ENCODE assay signal across 9 cellular contexts in genomic region chr6:16725145-16725864, GRCh38. TPM values are rescaled to one million over a fixed set of nuclear protein-coding genes. Genes with fewer than 3 reads are reported as not detected.
DNase-seq lines count a peak whose midpoint lies in the region; ATAC-seq and TF ChIP-seq lines count a peak whose summit lies in the region.
"Had no signal": no experiment of that assay in that cellular context is flagged by ENCODE, and none has a peak within 500 bp of the region (broad histone marks: within the 10 kb centered on the region; RNA-seq: fewer than 3 reads in every experiment).

No MANE protein-coding gene starts in this region.

- no peak for ATAC-seq in stimulated activated naive CD8-positive, alpha-beta T cell treated with anti-CD3 and anti-CD28 coated beads, Interleukin-15, Interleukin-2, amounts not matched to agents 100 U/mL and 50 U/mL, for 24 hours
- peak; percentile 29 for ATAC-seq in mucosa of descending colon
- no peak for ATAC-seq in HG02588 (IDR thresholded peaks at IDR 0.05; ENCODE audit: unreplicated experiment)

- no peak overlapping the region for H3K4me3 Mint-ChIP-seq in stimulated activated naive CD8-positive, alpha-beta T cell treated with anti-CD3 and anti-CD28 coated beads, Interleukin-15, Interleukin-2, amounts not matched to agents 100 ng/mL and 50 ng/mL, for 24 hours
- H3K4me3 Mint-ChIP-seq: endodermal cell had no signal

- no peak overlapping the region for H3K4me3 ChIP-seq in colonic mucosa
- H3K4me3 ChIP-seq in mucosa of descending colon: no peak overlapping the region
- H3K4me3 ChIP-seq in effector memory CD4-positive, alpha-beta T cell (ENCODE audit: insufficient read depth, low read depth, low read length, poor library complexity, severe bottlenecking): no peak overlapping the region

- H3K27me3 Mint-ChIP-seq in stimulated activated naive CD8-positive, alpha-beta T cell treated with anti-CD3 and anti-CD28 coated beads, Interleukin-15, Interleukin-2, amounts not matched to agents 100 ng/mL and 50 ng/mL, for 24 hours: no peaks in the 10 kb centered on the region

- no peak overlapping the region for H3K9ac ChIP-seq in colonic mucosa (ENCODE audit: low read depth in 2 of 2, low read length in 2 of 2)

- H3K27ac ChIP-seq in colonic mucosa: peak overlapping the region; percentile 58
- no peak overlapping the region for H3K27ac ChIP-seq in effector memory CD4-positive, alpha-beta T cell (ENCODE audit: insufficient read depth, low read length, poor library complexity, severe bottlenecking)

- DNase-seq in stimulated activated naive CD8-positive, alpha-beta T cell treated with anti-CD3 and anti-CD28 coated beads, Interleukin-15, Interleukin-2, amounts not matched to agents 100 U/mL and 50 U/mL, for 24 hours: no peak
- DNase-seq in colonic mucosa (no peak), mucosa of descending colon (peak in 1 of 3 donors; percentile 0), NCI-H345 (lab: John Stamatoyannopoulos, UW) (no peak), DMS53 treated with DMSO at 0.1 percent for 48 hours (lab: John Stamatoyannopoulos, UW; ENCODE audit: unreplicated experiment) (no peak)
- DNase-seq in effector memory CD4-positive, alpha-beta T cell: no peak
- DNase-seq: endodermal cell had no signal

- peaks cover 12% of the 10 kb centered on the region for H3K36me3 Mint-ChIP-seq in stimulated activated naive CD8-positive, alpha-beta T cell treated with anti-CD3 and anti-CD28 coated beads, Interleukin-15, Interleukin-2, amounts not matched to agents 100 ng/mL and 50 ng/mL, for 24 hours (ENCODE audit: low read depth)

- H3K36me3 ChIP-seq in colonic mucosa (no peaks in the 10 kb centered on the region), mucosa of descending colon (ENCODE audit: low read depth) (no peaks in the 10 kb centered on the region)
- no peaks in the 10 kb centered on the region for H3K36me3 ChIP-seq in effector memory CD4-positive, alpha-beta T cell (ENCODE audit: control insufficient read depth, insufficient read depth, low read length)

- no peaks in the 10 kb centered on the region for H3K9me3 Mint-ChIP-seq in stimulated activated naive CD8-positive, alpha-beta T cell treated with anti-CD3 and anti-CD28 coated beads, Interleukin-15, Interleukin-2, amounts not matched to agents 100 ng/mL and 50 ng/mL, for 24 hours
- H3K9me3 Mint-ChIP-seq: endodermal cell had no signal

- no peak for TF ChIP-seq CTCF in colonic mucosa (IDR thresholded peaks at IDR 0.05)
- TF ChIP-seq CTCF in mucosa of descending colon (IDR thresholded peaks at IDR 0.05): no peak

- H3K4me1 ChIP-seq in colonic mucosa (no peaks in the 10 kb centered on the region), mucosa of descending colon (ENCODE audit: low read depth) (peaks cover 13% of the 10 kb centered on the region)
- H3K4me1 ChIP-seq in effector memory CD4-positive, alpha-beta T cell (ENCODE audit: control insufficient read depth, insufficient read depth, low read length, poor library complexity, severe bottlenecking): peaks cover 4% of the 10 kb centered on the region

- no peaks in the 10 kb centered on the region for H3K9me3 ChIP-seq in colonic mucosa
- no peaks in the 10 kb centered on the region for H3K9me3 ChIP-seq in mucosa of descending colon
- H3K9me3 ChIP-seq in effector memory CD4-positive, alpha-beta T cell (ENCODE audit: control insufficient read depth, low read length): no peaks in the 10 kb centered on the region

- H3K4me1 Mint-ChIP-seq in stimulated activated naive CD8-positive, alpha-beta T cell treated with anti-CD3 and anti-CD28 coated beads, Interleukin-15, Interleukin-2, amounts not matched to agents 100 ng/mL and 50 ng/mL, for 24 hours (ENCODE audit: low read depth): peaks cover 69% of the 10 kb centered on the region

- intact Hi-C loops in colonic mucosa (cut with DNase I) (no loop called here), mucosa of descending colon (cut with DNase I, micrococcal nuclease) (no loop called here)

- H3K27ac Mint-ChIP-seq in stimulated activated naive CD8-positive, alpha-beta T cell treated with anti-CD3 and anti-CD28 coated beads, Interleukin-15, Interleukin-2, amounts not matched to agents 100 ng/mL and 50 ng/mL, for 24 hours: peak overlapping the region; percentile 53
- H3K27ac Mint-ChIP-seq: endodermal cell had no signal

- H3K27me3 ChIP-seq in colonic mucosa: no peaks in the 10 kb centered on the region
- H3K27me3 ChIP-seq in effector memory CD4-positive, alpha-beta T cell (replicated peaks; ENCODE audit: control insufficient read depth, insufficient read depth, low read length, poor library complexity, severe bottlenecking): no peaks in the 10 kb centered on the region

RNA-seq across cellular contexts. Expression of gene ATXN1, which starts 36.0 kb away (rescaled TPM):
- total RNA-seq in colonic mucosa: 10 to 100 TPM; 24.5 to 41.9 TPM
- 10 to 100 TPM; 30.4 to 87.3 (median 50.1) TPM for total RNA-seq in mucosa of descending colon
